In genomic region chr13:24612726-24613125, GRCh38 we compare ENCODE assay signal across 23 cellular contexts.
"Had no signal": no experiment of that assay in that cellular context is flagged by ENCODE, and none has a peak within 500 bp of the region (broad histone marks: within the 10 kb centered on the region; RNA-seq: fewer than 3 reads in every experiment).

No MANE protein-coding gene starts in this region.

- DNase-seq: colonic mucosa; dermis blood vessel endothelial cell; dorsolateral prefrontal cortex; effector CD4-positive, alpha-beta T cell; effector memory CD8-positive, alpha-beta T cell; endodermal cell; erythroblast; foreskin keratinocyte; heart left ventricle; hypothalamus; immature natural killer cell; left cardiac atrium; left lung; left ventricle myocardium superior; lower lobe of right lung; mesenchymal stem cell; mucosa of descending colon; naive B cell had no signal

- ATAC-seq: effector memory CD8-positive, alpha-beta T cell; esophagus mucosa; foreskin keratinocyte; gastroesophageal sphincter; heart left ventricle; left cardiac atrium; left lung; left ventricle myocardium superior; lower lobe of right lung; mucosa of descending colon had no signal

- H3K36me3 ChIP-seq: colonic mucosa, gastroesophageal sphincter, heart left ventricle, left lung, lower lobe of right lung had no signal

- H3K27ac ChIP-seq: colonic mucosa, dorsolateral prefrontal cortex, epithelial cell of prostate, foreskin keratinocyte, gastroesophageal sphincter, heart left ventricle, hepatocyte, left lung, lower lobe of right lung had no signal

- H3K27me3 Mint-ChIP-seq: effector memory CD8-positive, alpha-beta T cell; naive B cell had no signal

- H3K4me3 Mint-ChIP-seq: effector memory CD8-positive, alpha-beta T cell; endodermal cell; immature natural killer cell; mesothelial cell of epicardium; naive B cell had no signal

- H3K9me3 Mint-ChIP-seq: effector memory CD8-positive, alpha-beta T cell; endodermal cell; immature natural killer cell; mesothelial cell of epicardium; naive B cell had no signal

- H3K4me3 ChIP-seq: colonic mucosa, dorsolateral prefrontal cortex, gastroesophageal sphincter, heart left ventricle, hepatocyte, left lung, lower lobe of right lung, mucosa of descending colon had no signal

- H3K4me1 Mint-ChIP-seq: mesothelial cell of epicardium had no signal

- H3K36me3 Mint-ChIP-seq: immature natural killer cell, mesothelial cell of epicardium, naive B cell had no signal

- H3K9me3 ChIP-seq: colonic mucosa, gastroesophageal sphincter, heart left ventricle, left lung, lower lobe of right lung, mucosa of descending colon had no signal

- H3K27ac Mint-ChIP-seq: endodermal cell, mesothelial cell of epicardium, naive B cell had no signal

- H3K27me3 ChIP-seq: colonic mucosa, dorsolateral prefrontal cortex, foreskin keratinocyte, gastroesophageal sphincter, heart left ventricle, hepatocyte, left lung had no signal

- H3K4me1 ChIP-seq: colonic mucosa, foreskin keratinocyte, gastroesophageal sphincter, heart left ventricle, left lung, lower lobe of right lung had no signal
